In genomic region chr17:76833034-76833689, GRCh38 we compare ENCODE assay signal across 1 cellular context.
TF ChIP-seq lines count a peak whose summit lies in the region.

No MANE protein-coding gene starts in this region.

TF ChIP-seq in H1, 55 proteins besides CTCF, POLR2A, EP300 and RAD21:
- TF ChIP-seq TAF7 (optimal IDR thresholded peaks at IDR 0.05; ENCODE audit: borderline replicate concordance, low read depth, low read length) (no peak), CHD7 (IDR thresholded peaks at IDR 0.05; ENCODE audit: insufficient replicate concordance, low read length) (no peak), BCL11A (IDR thresholded peaks at IDR 0.05; ENCODE audit: low read depth in 2 of 2, low read length in 2 of 2) (no peak), TEAD4 (IDR thresholded peaks at IDR 0.05; ENCODE audit: low read depth, low read length) (no peak), CREB1 (IDR thresholded peaks at IDR 0.05) (no peak), MAFK (IDR thresholded peaks at IDR 0.05; ENCODE audit: low read depth, low read length) (no peak), SUZ12 (IDR thresholded peaks at IDR 0.05; ENCODE audit: low read length) (no peak), POU5F1 (IDR thresholded peaks at IDR 0.05; ENCODE audit: low read depth, low read length) (no peak), ASH2L (IDR thresholded peaks at IDR 0.05; ENCODE audit: low read length) (no peak), GTF2F1 (IDR thresholded peaks at IDR 0.05; ENCODE audit: borderline replicate concordance, low read depth, low read length) (no peak), GABPA (IDR thresholded peaks at IDR 0.05; ENCODE audit: borderline replicate concordance, insufficient read depth, low read length) (no peak), POLR2AphosphoS5 (IDR thresholded peaks at IDR 0.05; ENCODE audit: low read depth, low read length) (no peak)
